Comparison of ENCODE assay signal across 30 cellular contexts in the genomic region with DNA sequence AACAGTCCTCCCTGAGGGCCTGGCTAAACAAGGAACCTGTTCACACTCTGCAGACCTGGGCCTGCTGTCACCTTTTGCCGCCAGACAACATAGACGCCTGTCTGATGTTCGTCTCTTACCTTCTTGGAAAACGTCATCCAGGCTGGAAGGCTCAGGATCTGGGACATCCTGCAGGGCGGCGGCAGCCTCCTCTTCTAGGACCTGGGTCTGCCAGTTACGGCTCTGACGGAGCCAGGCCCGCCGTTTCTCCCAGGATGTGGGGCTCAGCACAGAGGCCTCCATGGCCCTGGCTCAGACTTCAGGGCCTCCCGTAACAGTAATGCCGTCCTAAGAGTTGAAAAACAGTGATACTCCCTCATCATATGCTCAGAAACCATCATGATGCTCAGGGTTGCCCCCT. TPM values are rescaled to one million over a fixed set of nuclear protein-coding genes. Genes with fewer than 3 reads are reported as not detected.
DNase-seq lines count a peak whose midpoint lies in the region; ATAC-seq and TF ChIP-seq lines count a peak whose summit lies in the region.
"Had no signal": no experiment of that assay in that cellular context is flagged by ENCODE, and none has a peak within 500 bp of the region (broad histone marks: within the 10 kb centered on the region; RNA-seq: fewer than 3 reads in every experiment).

No MANE protein-coding gene starts in this region.

- no peak overlapping the region for H2AFZ ChIP-seq in osteoblast (ENCODE audit: low read length)

- H3K4me3 Mint-ChIP-seq in T-helper 2 cell treated with Interferon-gamma antibody and Interleukin-4, amounts not matched to agents 5 μg/mL and 100 μg/mL, for 36 hours = peak overlapping the region; percentile 94
- H3K4me3 Mint-ChIP-seq in natural killer cell (no peak overlapping the region), chondrocyte (ENCODE audit: unreplicated experiment) (no peak overlapping the region)
- H3K4me3 Mint-ChIP-seq in natural killer cell treated with Interleukin-12 subunit alpha and Interleukin-12 subunit beta and Interleukin-15 and Interleukin-18, amount 100 ng/mL, for 72 hours = no peak overlapping the region
- H3K4me3 Mint-ChIP-seq: activated B cell treated with CpG ODN at 0.5 μM for 24 hours had no signal

- no peaks in the 10 kb centered on the region for H3K36me3 ChIP-seq in osteoblast (ENCODE audit: insufficient read depth, low read length)
- H3K36me3 ChIP-seq: brain microvascular endothelial cell, ovary, right atrium auricular region, stomach had no signal

- DNase-seq in T-helper 2 cell treated with Interferon-gamma antibody and Interleukin-4, amounts not matched to agents 5 μg/mL and 100 μg/mL, for 36 hours (ENCODE audit: low spot score) = no peak
- no peak for DNase-seq in T-helper 2 cell
- DNase-seq in natural killer cell = no peak
- no peak for DNase-seq in natural killer cell treated with Interleukin-12 subunit alpha and Interleukin-12 subunit beta and Interleukin-15 and Interleukin-18, amount 100 ng/mL, for 72 hours (ENCODE audit: low spot score)
- no peak for DNase-seq in osteoblast (ENCODE audit: insufficient read length, low spot score, missing footprints)
- DNase-seq in chondrocyte (ENCODE audit: low spot score) = no peak
- DNase-seq: activated B cell treated with CpG ODN at 0.5 μM for 24 hours; brain microvascular endothelial cell; DMS79; KG1; kidney glomerular epithelial cell; mammary epithelial cell; MV-4-11; NCI-H1694; NCI-H526 treated with DMSO at 0.1 percent for 48 hours; ovary; RPMI8226; SK-N-SH; stimulated activated CD4-positive, alpha-beta T cell treated with anti-CD3 and anti-CD28 coated beads, Interleukin-12 subunit alpha, Interleukin-12 subunit beta, amount 100 ng/mL, for 4 hours; stimulated activated CD4-positive, alpha-beta T cell treated with anti-CD3 and anti-CD28 coated beads, Interleukin-4, amount 100 ng/mL, for 4 hours; stomach; T-helper 9 cell; trophoblast cell had no signal

- H3K36me3 Mint-ChIP-seq in T-helper 2 cell treated with Interferon-gamma antibody and Interleukin-4, amounts not matched to agents 5 μg/mL and 100 μg/mL, for 36 hours (ENCODE audit: low read depth) = peaks cover 84% of the 10 kb centered on the region
- H3K36me3 Mint-ChIP-seq in natural killer cell (peaks cover 28% of the 10 kb centered on the region), chondrocyte (ENCODE audit: low read depth) (no peaks in the 10 kb centered on the region)
- H3K36me3 Mint-ChIP-seq in natural killer cell treated with Interleukin-12 subunit alpha and Interleukin-12 subunit beta and Interleukin-15 and Interleukin-18, amount 100 ng/mL, for 72 hours = peaks cover 31% of the 10 kb centered on the region

- H3K9me3 ChIP-seq in osteoblast (ENCODE audit: low read depth, low read length) = no peaks in the 10 kb centered on the region
- H3K9me3 ChIP-seq: ovary, right atrium auricular region, SK-N-SH, stomach had no signal

- TF ChIP-seq CTCF in natural killer cell (IDR thresholded peaks at IDR 0.05) = no peak
- no peak for TF ChIP-seq CTCF in osteoblast (IDR thresholded peaks at IDR 0.05; ENCODE audit: extremely low read depth, low read depth, low read length)
- no peak for TF ChIP-seq CTCF in chondrocyte (IDR thresholded peaks at IDR 0.05)

- no peaks in the 10 kb centered on the region for H3K27me3 Mint-ChIP-seq in T-helper 2 cell treated with Interferon-gamma antibody and Interleukin-4, amounts not matched to agents 5 μg/mL and 100 μg/mL, for 36 hours (ENCODE audit: low read depth)
- no peaks in the 10 kb centered on the region for H3K27me3 Mint-ChIP-seq in natural killer cell (ENCODE audit: low read depth in 2 of 2)
- no peaks in the 10 kb centered on the region for H3K27me3 Mint-ChIP-seq in natural killer cell treated with Interleukin-12 subunit alpha and Interleukin-12 subunit beta and Interleukin-15 and Interleukin-18, amount 100 ng/mL, for 72 hours
- peaks cover 39% of the 10 kb centered on the region for H3K27me3 Mint-ChIP-seq in chondrocyte (ENCODE audit: low read depth)
- H3K27me3 Mint-ChIP-seq: activated B cell treated with CpG ODN at 0.5 μM for 24 hours had no signal

- ATAC-seq in natural killer cell = no peak
- ATAC-seq in natural killer cell treated with Interleukin-12 subunit alpha and Interleukin-12 subunit beta and Interleukin-15 and Interleukin-18, amount 100 ng/mL, for 72 hours = no peak

- H3K4me1 ChIP-seq in osteoblast (ENCODE audit: insufficient read depth, low read length) = peaks cover 9% of the 10 kb centered on the region
- H3K4me1 ChIP-seq: right atrium auricular region, stomach had no signal

- no peak overlapping the region for H3K4me3 ChIP-seq in osteoblast (ENCODE audit: insufficient read depth, low read length)
- H3K4me3 ChIP-seq: coronary artery, ovary, right atrium auricular region, stomach had no signal

- H3K27ac ChIP-seq in cingulate gyrus (ENCODE audit: low read depth, low read length) (peak overlapping the region; percentile 3), temporal lobe (ENCODE audit: low read depth, low read length) (peak overlapping the region; percentile 2), osteoblast (ENCODE audit: low read depth, low read length) (no peak overlapping the region)
- H3K27ac ChIP-seq: 22Rv1, brain microvascular endothelial cell, coronary artery, ovary, right atrium auricular region, stomach had no signal

- H4K20me1 ChIP-seq in osteoblast (ENCODE audit: insufficient read depth, low read length) = no peaks in the 10 kb centered on the region

- H3K27me3 ChIP-seq in osteoblast (ENCODE audit: insufficient read depth, low read length) = no peaks in the 10 kb centered on the region
- H3K27me3 ChIP-seq: brain microvascular endothelial cell, ovary, right atrium auricular region, stomach had no signal

- H3K4me2 ChIP-seq in osteoblast (ENCODE audit: insufficient read depth, low read length) = no peak overlapping the region
- H3K4me2 ChIP-seq: SK-N-SH had no signal

- H3K9me3 Mint-ChIP-seq in T-helper 2 cell treated with Interferon-gamma antibody and Interleukin-4, amounts not matched to agents 5 μg/mL and 100 μg/mL, for 36 hours = no peaks in the 10 kb centered on the region
- H3K9me3 Mint-ChIP-seq in natural killer cell (no peaks in the 10 kb centered on the region), chondrocyte (ENCODE audit: low read depth) (no peaks in the 10 kb centered on the region)
- H3K9me3 Mint-ChIP-seq in natural killer cell treated with Interleukin-12 subunit alpha and Interleukin-12 subunit beta and Interleukin-15 and Interleukin-18, amount 100 ng/mL, for 72 hours = no peaks in the 10 kb centered on the region
- H3K9me3 Mint-ChIP-seq: activated B cell treated with CpG ODN at 0.5 μM for 24 hours had no signal

- H3K79me2 ChIP-seq in osteoblast (ENCODE audit: insufficient read depth, low read length) = no peaks in the 10 kb centered on the region

- intact Hi-C loops in natural killer cell (cut with micrococcal nuclease) = no loop called here

- peak overlapping the region; percentile 69 for H3K27ac Mint-ChIP-seq in T-helper 2 cell treated with Interferon-gamma antibody and Interleukin-4, amounts not matched to agents 5 μg/mL and 100 μg/mL, for 36 hours
- peak overlapping the region; percentile 31 to 58 for H3K27ac Mint-ChIP-seq in natural killer cell
- no peak overlapping the region for H3K27ac Mint-ChIP-seq in natural killer cell treated with Interleukin-12 subunit alpha and Interleukin-12 subunit beta and Interleukin-15 and Interleukin-18, amount 100 ng/mL, for 72 hours
- H3K27ac Mint-ChIP-seq in chondrocyte (ENCODE audit: unreplicated experiment) = no peak overlapping the region
- H3K27ac Mint-ChIP-seq: activated B cell treated with CpG ODN at 0.5 μM for 24 hours had no signal

- H3K4me1 Mint-ChIP-seq in T-helper 2 cell treated with Interferon-gamma antibody and Interleukin-4, amounts not matched to agents 5 μg/mL and 100 μg/mL, for 36 hours (ENCODE audit: low read depth) = peaks cover 86% of the 10 kb centered on the region
- H3K4me1 Mint-ChIP-seq in natural killer cell (peaks cover 54 to 60% of the 10 kb centered on the region in 2 donors), chondrocyte (ENCODE audit: low read depth) (no peaks in the 10 kb centered on the region)
- peaks cover 35 to 40% of the 10 kb centered on the region in 2 donors for H3K4me1 Mint-ChIP-seq in natural killer cell treated with Interleukin-12 subunit alpha and Interleukin-12 subunit beta and Interleukin-15 and Interleukin-18, amount 100 ng/mL, for 72 hours (ENCODE audit: low read depth in 2 of 2)

RNA-seq across cellular contexts. Expression of a gene that starts 10.3 kb away (rescaled TPM):
- total RNA-seq in natural killer cell = 10 to 100 TPM; 39.9 to 59.6 (median 53.5) TPM
- 10 to 100 TPM; 45.9 to 67.2 TPM for total RNA-seq in natural killer cell treated with Interleukin-12 subunit alpha and Interleukin-12 subunit beta and Interleukin-15 and Interleukin-18, amount 100 ng/mL, for 72 hours
- under 0.01 TPM for total RNA-seq in temporal lobe
- not detected in 2 replicates for total RNA-seq in osteoblast
- not detected in 3 replicates for total RNA-seq in chondrocyte
- total RNA-seq: glomerular endothelial cell, mammary epithelial cell had no signal

RNA-seq across cellular contexts. Expression of a gene that starts 45.5 kb away (rescaled TPM):
- total RNA-seq in natural killer cell = not detected
- total RNA-seq in natural killer cell treated with Interleukin-12 subunit alpha and Interleukin-12 subunit beta and Interleukin-15 and Interleukin-18, amount 100 ng/mL, for 72 hours = not detected
- 0.98 TPM for total RNA-seq in temporal lobe
- not detected in 2 replicates for total RNA-seq in osteoblast
- total RNA-seq in chondrocyte = not detected in 3 replicates
- total RNA-seq: activated B cell treated with CpG ODN at 0.5 μM for 24 hours, glomerular endothelial cell, HT1080, mammary epithelial cell, ovary, right atrium auricular region, stomach had no signal

Comparison
In these comparisons a context has a peak if more than half of its experiments do, and no peak if none do; other contexts are left out.
1. H3K27ac Mint-ChIP-seq: peak in T-helper 2 cell treated with Interferon-gamma antibody and Interleukin-4, amounts not matched to agents 5 μg/mL and 100 μg/mL, for 36 hours (single experiment) and natural killer cell (2 of 2); none in natural killer cell treated with Interleukin-12 subunit alpha and Interleukin-12 subunit beta and Interleukin-15 and Interleukin-18, amount 100 ng/mL, for 72 hours (0 of 2) and chondrocyte (single experiment).
2. RNA of a gene that starts 10.3 kb away (total RNA-seq): 45.9 to 67.2 TPM in natural killer cell treated with Interleukin-12 subunit alpha and Interleukin-12 subunit beta and Interleukin-15 and Interleukin-18, amount 100 ng/mL, for 72 hours and 39.9 to 59.6 TPM in natural killer cell; under 0.01 TPM in temporal lobe (single experiment), not detected in osteoblast and not detected in chondrocyte; every median in the first group is over 10 times any median in the second.